ENCODE assay signal across 2 cellular contexts in the genomic region with DNA sequence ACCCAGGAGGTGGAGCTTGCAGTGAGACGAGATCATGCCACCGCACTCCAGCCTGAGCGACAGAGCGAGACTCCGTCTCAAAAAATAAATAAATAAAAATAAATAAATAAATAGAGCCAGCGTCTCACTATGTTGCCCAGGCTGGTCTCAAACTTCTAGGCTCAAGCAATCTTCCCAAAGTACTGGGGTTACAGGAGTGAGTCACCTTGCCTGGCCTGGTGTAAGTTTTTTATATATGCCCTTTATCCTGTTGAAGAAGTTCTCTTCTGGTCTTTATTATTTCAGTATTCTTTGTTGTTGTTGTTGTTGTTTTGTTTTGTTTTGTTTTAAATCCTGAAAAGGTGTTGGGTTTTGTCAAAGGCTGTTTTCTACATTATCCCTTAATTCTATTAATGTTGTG.
TF ChIP-seq lines count a peak whose summit lies in the region.

No MANE protein-coding gene starts in this region.

TF ChIP-seq in A549, 52 proteins besides CTCF, POLR2A, EP300 and RAD21 (continued from another document):
- TF ChIP-seq, protein P1, sequence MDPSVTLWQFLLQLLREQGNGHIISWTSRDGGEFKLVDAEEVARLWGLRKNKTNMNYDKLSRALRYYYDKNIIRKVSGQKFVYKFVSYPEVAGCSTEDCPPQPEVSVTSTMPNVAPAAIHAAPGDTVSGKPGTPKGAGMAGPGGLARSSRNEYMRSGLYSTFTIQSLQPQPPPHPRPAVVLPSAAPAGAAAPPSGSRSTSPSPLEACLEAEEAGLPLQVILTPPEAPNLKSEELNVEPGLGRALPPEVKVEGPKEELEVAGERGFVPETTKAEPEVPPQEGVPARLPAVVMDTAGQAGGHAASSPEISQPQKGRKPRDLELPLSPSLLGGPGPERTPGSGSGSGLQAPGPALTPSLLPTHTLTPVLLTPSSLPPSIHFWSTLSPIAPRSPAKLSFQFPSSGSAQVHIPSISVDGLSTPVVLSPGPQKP (IDR thresholded peaks at IDR 0.05; ENCODE audit: low read depth, low read length): no peak
- TF ChIP-seq, protein P2, sequence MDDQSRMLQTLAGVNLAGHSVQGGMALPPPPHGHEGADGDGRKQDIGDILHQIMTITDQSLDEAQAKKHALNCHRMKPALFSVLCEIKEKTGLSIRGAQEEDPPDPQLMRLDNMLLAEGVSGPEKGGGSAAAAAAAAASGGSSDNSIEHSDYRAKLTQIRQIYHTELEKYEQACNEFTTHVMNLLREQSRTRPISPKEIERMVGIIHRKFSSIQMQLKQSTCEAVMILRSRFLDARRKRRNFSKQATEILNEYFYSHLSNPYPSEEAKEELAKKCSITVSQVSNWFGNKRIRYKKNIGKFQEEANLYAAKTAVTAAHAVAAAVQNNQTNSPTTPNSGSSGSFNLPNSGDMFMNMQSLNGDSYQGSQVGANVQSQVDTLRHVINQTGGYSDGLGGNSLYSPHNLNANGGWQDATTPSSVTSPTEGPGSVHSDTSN (IDR thresholded peaks at IDR 0.05): no peak
- no peak for TF ChIP-seq MAFK (IDR thresholded peaks at IDR 0.05; ENCODE audit: partially characterized antibody)
TF ChIP-seq in A549: peak in this region for 0.

TF ChIP-seq in HCT116, 20 proteins besides CTCF, POLR2A, EP300 and RAD21 (continued from another document):
- TF ChIP-seq, protein P3, sequence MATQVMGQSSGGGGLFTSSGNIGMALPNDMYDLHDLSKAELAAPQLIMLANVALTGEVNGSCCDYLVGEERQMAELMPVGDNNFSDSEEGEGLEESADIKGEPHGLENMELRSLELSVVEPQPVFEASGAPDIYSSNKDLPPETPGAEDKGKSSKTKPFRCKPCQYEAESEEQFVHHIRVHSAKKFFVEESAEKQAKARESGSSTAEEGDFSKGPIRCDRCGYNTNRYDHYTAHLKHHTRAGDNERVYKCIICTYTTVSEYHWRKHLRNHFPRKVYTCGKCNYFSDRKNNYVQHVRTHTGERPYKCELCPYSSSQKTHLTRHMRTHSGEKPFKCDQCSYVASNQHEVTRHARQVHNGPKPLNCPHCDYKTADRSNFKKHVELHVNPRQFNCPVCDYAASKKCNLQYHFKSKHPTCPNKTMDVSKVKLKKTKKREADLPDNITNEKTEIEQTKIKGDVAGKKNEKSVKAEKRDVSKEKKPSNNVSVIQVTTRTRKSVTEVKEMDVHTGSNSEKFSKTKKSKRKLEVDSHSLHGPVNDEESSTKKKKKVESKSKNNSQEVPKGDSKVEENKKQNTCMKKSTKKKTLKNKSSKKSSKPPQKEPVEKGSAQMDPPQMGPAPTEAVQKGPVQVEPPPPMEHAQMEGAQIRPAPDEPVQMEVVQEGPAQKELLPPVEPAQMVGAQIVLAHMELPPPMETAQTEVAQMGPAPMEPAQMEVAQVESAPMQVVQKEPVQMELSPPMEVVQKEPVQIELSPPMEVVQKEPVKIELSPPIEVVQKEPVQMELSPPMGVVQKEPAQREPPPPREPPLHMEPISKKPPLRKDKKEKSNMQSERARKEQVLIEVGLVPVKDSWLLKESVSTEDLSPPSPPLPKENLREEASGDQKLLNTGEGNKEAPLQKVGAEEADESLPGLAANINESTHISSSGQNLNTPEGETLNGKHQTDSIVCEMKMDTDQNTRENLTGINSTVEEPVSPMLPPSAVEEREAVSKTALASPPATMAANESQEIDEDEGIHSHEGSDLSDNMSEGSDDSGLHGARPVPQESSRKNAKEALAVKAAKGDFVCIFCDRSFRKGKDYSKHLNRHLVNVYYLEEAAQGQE (IDR thresholded peaks at IDR 0.05; ENCODE audit: low read depth): no peak
- TF ChIP-seq, protein P4, sequence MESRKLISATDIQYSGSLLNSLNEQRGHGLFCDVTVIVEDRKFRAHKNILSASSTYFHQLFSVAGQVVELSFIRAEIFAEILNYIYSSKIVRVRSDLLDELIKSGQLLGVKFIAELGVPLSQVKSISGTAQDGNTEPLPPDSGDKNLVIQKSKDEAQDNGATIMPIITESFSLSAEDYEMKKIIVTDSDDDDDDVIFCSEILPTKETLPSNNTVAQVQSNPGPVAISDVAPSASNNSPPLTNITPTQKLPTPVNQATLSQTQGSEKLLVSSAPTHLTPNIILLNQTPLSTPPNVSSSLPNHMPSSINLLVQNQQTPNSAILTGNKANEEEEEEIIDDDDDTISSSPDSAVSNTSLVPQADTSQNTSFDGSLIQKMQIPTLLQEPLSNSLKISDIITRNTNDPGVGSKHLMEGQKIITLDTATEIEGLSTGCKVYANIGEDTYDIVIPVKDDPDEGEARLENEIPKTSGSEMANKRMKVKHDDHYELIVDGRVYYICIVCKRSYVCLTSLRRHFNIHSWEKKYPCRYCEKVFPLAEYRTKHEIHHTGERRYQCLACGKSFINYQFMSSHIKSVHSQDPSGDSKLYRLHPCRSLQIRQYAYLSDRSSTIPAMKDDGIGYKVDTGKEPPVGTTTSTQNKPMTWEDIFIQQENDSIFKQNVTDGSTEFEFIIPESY (IDR thresholded peaks at IDR 0.05; ENCODE audit: extremely low read depth, insufficient replicate concordance, low read length): no peak
- no peak for TF ChIP-seq ELF1 (IDR thresholded peaks at IDR 0.05; ENCODE audit: borderline replicate concordance, low read depth)
- no peak for TF ChIP-seq CEBPB (IDR thresholded peaks at IDR 0.05; ENCODE audit: low read depth)
- TF ChIP-seq FOSL1 (IDR thresholded peaks at IDR 0.05; ENCODE audit: low read depth): no peak
- no peak for TF ChIP-seq TCF7L2 (IDR thresholded peaks at IDR 0.05; ENCODE audit: borderline replicate concordance, extremely low read depth, insufficient read depth, insufficient read length)
- TF ChIP-seq EZH2 (IDR thresholded peaks at IDR 0.05): no peak
- no peak for TF ChIP-seq ZNF274 (IDR thresholded peaks at IDR 0.05; ENCODE audit: low read depth, low read length)
- no peak for TF ChIP-seq JUND (IDR thresholded peaks at IDR 0.05)
- TF ChIP-seq POLR2AphosphoS5 (IDR thresholded peaks at IDR 0.05; ENCODE audit: low read depth, low read length): no peak
- TF ChIP-seq, protein P5, sequence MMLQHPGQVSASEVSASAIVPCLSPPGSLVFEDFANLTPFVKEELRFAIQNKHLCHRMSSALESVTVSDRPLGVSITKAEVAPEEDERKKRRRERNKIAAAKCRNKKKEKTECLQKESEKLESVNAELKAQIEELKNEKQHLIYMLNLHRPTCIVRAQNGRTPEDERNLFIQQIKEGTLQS (IDR thresholded peaks at IDR 0.05): no peak
- TF ChIP-seq EGR1 (IDR thresholded peaks at IDR 0.05; ENCODE audit: low read depth): no peak
